ENCODE assay signal across 8 cellular contexts in the genomic region with DNA sequence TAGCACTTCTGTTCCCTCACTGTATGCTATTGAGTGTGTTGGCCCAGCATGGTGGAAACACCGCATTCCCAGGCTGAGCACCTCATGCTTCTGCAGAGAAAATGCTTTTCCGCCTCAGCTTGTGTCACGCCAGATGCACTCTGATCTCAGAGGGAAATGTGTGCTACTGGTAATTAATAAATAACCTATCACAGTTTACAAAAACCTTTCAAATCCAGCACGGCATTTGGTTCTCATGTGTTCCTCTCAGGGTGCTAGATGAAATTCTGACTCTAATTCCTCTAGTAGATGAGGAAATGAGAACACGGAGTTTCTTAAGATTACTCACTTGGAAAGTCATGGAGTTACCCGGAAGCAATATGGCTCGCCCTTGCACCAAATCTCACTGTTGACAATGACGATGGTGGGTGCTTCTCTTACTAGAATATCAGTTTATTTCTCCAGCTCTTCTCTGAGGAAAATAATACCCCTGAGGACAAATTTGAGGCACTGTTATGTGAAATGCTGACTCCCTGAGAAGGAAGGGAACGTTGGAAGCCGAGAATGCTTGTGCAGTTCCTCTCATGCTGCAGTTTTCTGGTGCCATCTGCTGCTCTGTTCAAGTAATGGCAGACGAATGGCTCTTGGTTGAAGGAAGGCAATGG.
A peak's percentile ranks its signal among the peaks of the same experiment; 100 is the strongest.
DNase-seq lines count a peak whose midpoint lies in the region; ATAC-seq and TF ChIP-seq lines count a peak whose summit lies in the region.

No MANE protein-coding gene starts in this region.

- peak overlapping the region; percentile 57 for H3K4me3 ChIP-seq in SK-N-MC
- H3K4me3 ChIP-seq in colonic mucosa = peak overlapping the region; percentile 21

- H3K36me3 ChIP-seq in SK-N-MC (ENCODE audit: insufficient read depth, low read length) (no peaks in the 10 kb centered on the region), colonic mucosa (no peaks in the 10 kb centered on the region)

- H3K9ac ChIP-seq in SK-N-MC (ENCODE audit: insufficient read length) (peak overlapping the region; percentile 40), colonic mucosa (ENCODE audit: low read depth in 2 of 2, low read length in 2 of 2) (peak overlapping the region in 1 of 2 donors; percentile 35)

- TF ChIP-seq CTCF in GM12873 (IDR thresholded peaks at IDR 0.05; ENCODE audit: insufficient read depth, low read depth, low read length, missing control alignments) (peak; percentile 89), colonic mucosa (IDR thresholded peaks at IDR 0.05) (peak; percentile 88)

- DNase-seq in AG08396 (ENCODE audit: low spot score) = peak; percentile 64
- DNase-seq in NCI-H1092 (lab: John Stamatoyannopoulos, UW) = peak; percentile 40
- DNase-seq in SK-N-MC (ENCODE audit: low read depth, low spot score) = peak; percentile 81
- peak; percentile 65 for DNase-seq in colonic mucosa
- peak; percentile 67 for DNase-seq in left lobe of liver (ENCODE audit: low spot score)
- peak in 2 of 3 experiments; percentile 6 to 17 for DNase-seq in stimulated activated CD4-positive, alpha-beta T cell treated with anti-CD3 and anti-CD28 coated beads, TNF-alpha, amount 100 ng/mL, for 24 hours (ENCODE audit: low read depth in 3 of 3)

- H3K27ac ChIP-seq in SK-N-MC (0 out of 2 replicates have a peak overlapping the region, but pooled peaks have one; percentile 20), colonic mucosa (no peak overlapping the region)

- H3K9me3 ChIP-seq in SK-N-MC (ENCODE audit: low read depth, low read length) (no peaks in the 10 kb centered on the region), colonic mucosa (no peaks in the 10 kb centered on the region)

- intact Hi-C loops in colonic mucosa (cut with DNase I) = loop anchor here (2.0 kb wide), 1 partner anchor 179 kb away; no protein-coding TSS in a partner anchor

- H3K4me1 ChIP-seq in colonic mucosa = no peaks in the 10 kb centered on the region

- no peaks in the 10 kb centered on the region for H3K27me3 ChIP-seq in colonic mucosa

- ATAC-seq in HG02610 (IDR thresholded peaks at IDR 0.05; ENCODE audit: unreplicated experiment) (peak; percentile 76), left lobe of liver (peak; percentile 96)

Comparison
In these comparisons a context has a peak if more than half of its experiments do, and no peak if none do; other contexts are left out.
1. DNase-seq: peak in every context shown above with its lines; median percentile 81 in SK-N-MC; 67 in left lobe of liver; 65 in colonic mucosa; 64 in AG08396; 40 in NCI-H1092; 12 in stimulated activated CD4-positive, alpha-beta T cell treated with anti-CD3 and anti-CD28 coated beads, TNF-alpha, amount 100 ng/mL, for 24 hours.